Comparison of ENCODE assay signal across 27 cellular contexts in the genomic region with DNA sequence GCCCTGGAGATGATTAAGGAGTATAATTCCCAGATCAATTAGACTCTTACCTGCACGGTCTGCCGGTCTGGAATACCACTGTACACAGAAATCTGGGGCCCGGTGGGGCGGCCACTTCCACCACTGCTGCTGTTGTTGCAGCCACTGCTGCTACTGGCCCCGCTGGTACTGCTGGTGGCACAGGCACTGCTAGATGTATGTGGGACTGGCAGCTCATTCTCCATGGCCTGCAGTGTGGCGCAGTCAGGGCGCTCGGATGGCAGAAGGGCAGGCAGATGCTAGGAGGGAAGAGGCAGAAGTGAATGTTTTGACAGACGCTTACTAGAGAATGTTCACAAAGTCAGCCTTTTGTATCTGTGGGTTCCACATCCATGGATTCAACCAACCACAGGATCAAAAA. TPM values are rescaled to one million over a fixed set of nuclear protein-coding genes. Genes with fewer than 3 reads are reported as not detected.
"Had no signal": no experiment of that assay in that cellular context is flagged by ENCODE, and none has a peak within 500 bp of the region (broad histone marks: within the 10 kb centered on the region; RNA-seq: fewer than 3 reads in every experiment).

No MANE protein-coding gene starts in this region.

- DNase-seq: activated CD4-positive, alpha-beta T cell treated with anti-CD3 and anti-CD28 coated beads for 4 hours; activated CD4-positive, alpha-beta T cell treated with anti-CD3 and anti-CD28 coated beads, Interleukin-2, amount 50 U/mL, for 48 hours; activated CD4-positive, CD25-positive, alpha-beta regulatory T cell; activated effector memory CD4-positive, alpha-beta T cell treated with Interleukin-2 at 50 U/mL for 16 hours; activated naive CD4-positive, alpha-beta T cell treated with anti-CD3 and anti-CD28 coated beads for 36 hours; activated naive CD8-positive, alpha-beta T cell treated with anti-CD3 and anti-CD28 coated beads, Interleukin-2, amount 50 U/mL, for 24 hours; activated T-cell treated with anti-CD3 and anti-CD28 coated beads, Interleukin-2, amount 50 U/mL, for 72 hours; anterior cingulate cortex; body of pancreas; effector CD4-positive, alpha-beta T cell; erythroblast; foreskin fibroblast; hippocampal formation; kidney glomerular epithelial cell; naive B cell; stimulated activated CD4-positive, alpha-beta T cell treated with anti-CD3 and anti-CD28 coated beads, Interleukin-12 subunit alpha, Interleukin-12 subunit beta, amount 100 ng/mL, for 4 hours; SW 1271; T-helper 17 cell had no signal

- H3K27me3 ChIP-seq: body of pancreas, cardiac muscle cell, right atrium auricular region, tibial nerve had no signal

- H3K9me3 ChIP-seq: body of pancreas, right atrium auricular region, tibial nerve had no signal

- H3K4me3 ChIP-seq: body of pancreas, cardiac muscle cell, right atrium auricular region, tibial nerve had no signal

- H3K27ac ChIP-seq: body of pancreas, cardiac muscle cell, tibial nerve had no signal

- ATAC-seq: activated naive CD8-positive, alpha-beta T cell treated with anti-CD3 and anti-CD28 coated beads, Interleukin-2, amount 50 U/mL, for 24 hours; activated T-cell treated with anti-CD3 and anti-CD28 coated beads, Interleukin-2, amount 50 U/mL, for 72 hours; body of pancreas; T-helper 17 cell had no signal

- H3K36me3 ChIP-seq: cardiac muscle cell, right atrium auricular region had no signal

RNA-seq across cellular contexts. Expression of gene A3GALT2, which starts 54.4 kb away (rescaled TPM):
- total RNA-seq: activated naive CD4-positive, alpha-beta T cell treated with anti-CD3 and anti-CD28 coated beads for 36 hours; activated T-cell treated with anti-CD3 and anti-CD28 coated beads, Interleukin-2, amount 50 U/mL, for 72 hours; body of pancreas; cardiac muscle cell; fibroblast of lung; glomerular endothelial cell; liver; mucosa of gallbladder; omental fat pad; right atrium auricular region; urinary bladder had no signal
- polyA plus RNA-seq: fibroblast of lung, liver, urinary bladder had no signal
